15 cellular contexts compared by ENCODE assay signal in the genomic region with DNA sequence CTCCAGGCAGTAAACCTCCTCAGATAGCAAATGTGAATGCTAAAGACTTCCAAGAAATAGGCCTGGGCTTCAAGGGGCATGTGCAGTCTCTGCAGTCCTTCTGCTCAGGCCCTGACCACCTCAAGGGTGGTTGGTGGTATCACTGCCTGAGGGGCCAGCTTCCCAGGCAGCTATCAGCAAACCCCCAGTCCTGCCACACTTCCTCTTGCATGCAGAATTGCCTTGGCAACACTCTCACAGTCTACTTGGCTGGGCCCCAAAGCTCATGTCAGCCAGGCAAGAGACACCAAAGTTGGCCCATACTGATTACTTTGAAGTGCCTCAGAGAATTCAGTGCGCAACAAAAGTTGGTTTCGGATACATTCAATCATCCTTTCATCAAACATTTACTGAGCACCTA. TPM values are rescaled to one million over a fixed set of nuclear protein-coding genes. Genes with fewer than 3 reads are reported as not detected.
DNase-seq lines count a peak whose midpoint lies in the region; ATAC-seq, FAIRE-seq and TF ChIP-seq lines count a peak whose summit lies in the region.
"Had no signal": no experiment of that assay in that cellular context is flagged by ENCODE, and none has a peak within 500 bp of the region (broad histone marks: within the 10 kb centered on the region; RNA-seq: fewer than 3 reads in every experiment).

No MANE protein-coding gene starts in this region.

- H3K27ac ChIP-seq in GM12878 (ENCODE audit: control insufficient read depth, insufficient read depth) (no peak overlapping the region), pancreas (no peak overlapping the region)
- H3K27ac ChIP-seq: ascending aorta had no signal

- TF ChIP-seq RAD21 in GM12878 (IDR thresholded peaks at IDR 0.05; ENCODE audit: insufficient read depth, low read depth, low read length), result no peak

- peak overlapping the region; percentile 36 for H3K4me2 ChIP-seq in GM12878 (ENCODE audit: control insufficient read depth, insufficient read depth)

- H3K36me3 ChIP-seq in GM12878 (ENCODE audit: control insufficient read depth in 2 of 2, insufficient read depth in 2 of 2, low read length in 1 of 2), result no peaks in the 10 kb centered on the region
- no peaks in the 10 kb centered on the region for H3K36me3 ChIP-seq in pancreas
- H3K36me3 ChIP-seq: ascending aorta had no signal

- RAD21 ChIA-PET in GM12878 (lab: Charles Lee; ENCODE audit: unreplicated experiment), result no interaction called here

- no peak overlapping the region for H3K9ac ChIP-seq in GM12878 (ENCODE audit: control insufficient read depth, insufficient read depth, low read length)

- peak; percentile 26 for DNase-seq in SKM-1 treated with dmso at 0.1 percent for 144 hours (lab: John Stamatoyannopoulos, UW; ENCODE audit: unreplicated experiment)
- no peak for DNase-seq in SKM-1 (lab: John Stamatoyannopoulos, UW; ENCODE audit: unreplicated experiment)
- DNase-seq in NB4 (ENCODE audit: low read depth), result peak; percentile 40
- DNase-seq in GM12878 (ENCODE audit: low read depth, low spot score), result no peak
- peak; percentile 29 for DNase-seq in pulmonary artery endothelial cell (ENCODE audit: low read depth, low spot score)
- no peak for DNase-seq in HCEC 1CT
- DNase-seq in pancreas, result no peak
- DNase-seq in AG08395 (ENCODE audit: low spot score), result no peak
- DNase-seq: activated CD4-positive, alpha-beta T cell treated with anti-CD3 and anti-CD28 coated beads, Interleukin-2, amount 50 U/mL, for 4 hours; T-helper 2 cell had no signal

- CTCF ChIA-PET in GM12878 (lab: Yijun Ruan, JAX), result interaction anchor here (1.0 to 2.2 kb wide), 8 partner anchors 37 to 325 kb away, joined by 3 to 5 read pairs (median 3); partner anchors contain the start of gene TMEM106C

- no peak for TF ChIP-seq EP300 in GM12878 (IDR thresholded peaks at IDR 0.05; ENCODE audit: borderline replicate concordance in 1 of 2, control insufficient read depth in 1 of 2, low read depth in 2 of 2, low read length in 2 of 2)

- in situ Hi-C loops in GM12878 (cut with MboI), result loop anchor here (5.0 kb wide), 1 partner anchor 194 kb away; no protein-coding TSS in a partner anchor

- H3K9me3 ChIP-seq in GM12878 (replicated peaks; ENCODE audit: control insufficient read depth, insufficient read depth, low read length) (no peaks in the 10 kb centered on the region), pancreas (no peaks in the 10 kb centered on the region)
- H3K9me3 ChIP-seq: ascending aorta had no signal

- SMC1A ChIA-PET in GM12878 (lab: Charles Lee; ENCODE audit: uncharacterized antibody, unreplicated experiment), result interaction anchor here (0.7 to 2.6 kb wide), 8 partner anchors 9 to 208 kb away, joined by 3 to 6 read pairs (median 3); partner anchors contain the start of gene SENP1

- POLR2A ChIA-PET in GM12878 (lab: Charles Lee), result interaction anchor here (0.7 kb wide), 1 partner anchor 55 kb away, joined by 3 read pairs; no protein-coding TSS in a partner anchor

- peaks cover 11% of the 10 kb centered on the region for H3K4me1 ChIP-seq in GM12878 (ENCODE audit: control insufficient read depth, insufficient read depth, low read length)
- peaks cover 0 to 7% (median 6%) of the 10 kb centered on the region in 3 donors for H3K4me1 ChIP-seq in pancreas

- peaks cover 15% of the 10 kb centered on the region for H3K79me2 ChIP-seq in GM12878 (ENCODE audit: control insufficient read depth, insufficient read depth, low read length)

- no peak for FAIRE-seq in GM12878 (lab: Jason Lieb, UNC)
- FAIRE-seq in pancreas (lab: Jason Lieb, UNC), result no peak
- FAIRE-seq: H1 had no signal

- intact Hi-C loops in GM12878 (cut with micrococcal nuclease; ENCODE audit: unreplicated experiment), result no loop called here
- intact Hi-C loops in pancreas (cut with DNase I), result loop anchor here in 1 of 3 donors (10.0 kb wide), 1 partner anchor 206 kb away; no protein-coding TSS in a partner anchor

- TF ChIP-seq CTCF in NB4 (IDR thresholded peaks at IDR 0.05; ENCODE audit: low read depth, low read length) (no peak), GM12878 (IDR thresholded peaks at IDR 0.05 in 2 of 3, conservative IDR thresholded peaks at IDR 0.05 in 1 of 3; ENCODE audit: control insufficient read depth in 2 of 3, extremely low read depth in 1 of 3, insufficient read depth in 1 of 3, low read depth in 3 of 3, low read length in 3 of 3) (no peak), pancreas (IDR thresholded peaks at IDR 0.05) (no peak)

- H2AFZ ChIP-seq in GM12878 (ENCODE audit: control insufficient read depth, low read depth, low read length), result peak overlapping the region; percentile 45; the same call in 1 of the 2 replicates

- BruUV-seq in GM12878 (replicated peaks; lab: Mats Ljungman, UMichigan), result no TSS peak

- no peaks in the 10 kb centered on the region for H3K27me3 ChIP-seq in GM12878 (replicated peaks in 1 of 2; ENCODE audit: control insufficient read depth in 2 of 2, insufficient read depth in 2 of 2, low read length in 1 of 2)
- H3K27me3 ChIP-seq in pancreas, result no peaks in the 10 kb centered on the region
- H3K27me3 ChIP-seq: ascending aorta had no signal

- no peak overlapping the region for H3K4me3 ChIP-seq in NB4 (ENCODE audit: low read depth, low read length)
- H3K4me3 ChIP-seq in GM12878, result no peak overlapping the region
- H3K4me3 ChIP-seq in pancreas, result no peak overlapping the region
- H3K4me3 ChIP-seq: ascending aorta, dorsolateral prefrontal cortex had no signal

- no peak for ATAC-seq in GM12878
- ATAC-seq in pancreas, result no peak

- H4K20me1 ChIP-seq in GM12878 (ENCODE audit: control insufficient read depth, insufficient read depth), result no peaks in the 10 kb centered on the region

- 95% methylated on average over 2 of the region's 2 CpGs for WGBS in GM12878 (ENCODE audit: insufficient coverage, insufficient replicate concordance, low lambda C conversion rate, missing lambda C conversion rate)
- WGBS in pancreas, 2 donors, result 71 to 72% methylated on average over 2 of the region's 2 CpGs

- TF ChIP-seq POLR2A in NB4 (IDR thresholded peaks at IDR 0.05; ENCODE audit: extremely low read depth, insufficient read length) (no peak), GM12878 (IDR thresholded peaks at IDR 0.05; ENCODE audit: low read depth, low read length) (no peak)

RNA-seq across cellular contexts. Expression of gene ASB8, which starts 3.5 kb away (rescaled TPM):
- 40.2 and 42.5 TPM in 2 replicates for total RNA-seq in GM12878 (2013; cell fraction: nucleolus; rRNA removed)
- total RNA-seq in GM12878 (2014; rRNA removed), result 28.8 and 38.5 TPM in 2 replicates
- total RNA-seq in GM12878 (2014; rRNA removed; fragmentation: Illumina TruSeq; extraction: Trizol), result 22.8 and 23.7 TPM in 2 replicates
- total RNA-seq in GM12878 (2021), result 28.7 and 29.3 TPM in 2 replicates
- 24.7 TPM for polyA plus RNA-seq in GM12878 (2011; ENCODE audit: low read depth)
- polyA plus RNA-seq in GM12878 (2011; rRNA removed), result 45.5 and 48.0 TPM in 2 replicates
- polyA plus RNA-seq in GM12878 (2011; cell fraction: cytosol; rRNA removed), result 39.1 and 42.8 TPM in 2 replicates
- 15.0 and 16.0 TPM in 2 replicates for polyA plus RNA-seq in GM12878 (2011; cell fraction: nucleus; rRNA removed)
- polyA plus RNA-seq in GM12878 (2012), result 24.1 and 25.9 TPM in 2 replicates
- polyA plus RNA-seq in GM12878 (2014; fragmentation: Illumina TruSeq; extraction: Trizol), result 28.1 and 29.2 TPM in 2 replicates
- 10 to 100 TPM; 28.3 to 30.3 TPM for polyA plus RNA-seq in GM12878 (2014; fragmentation: Nextera tagmentation; extraction: Ambion mirVana)
- 21.2 and 25.1 TPM in 2 replicates for polyA plus RNA-seq in GM12878 (2014; rRNA removed)
- polyA plus RNA-seq in GM12878 (2016; fragmentation: Nextera tagmentation; extraction: Ambion mirVana), result 10 to 100 TPM; 30.2 to 32.4 TPM
- 31.9 and 38.9 TPM in 2 replicates for polyA minus RNA-seq in GM12878 (2011; rRNA and poly(A)+ RNA removed)
- polyA minus RNA-seq in GM12878 (2011; cell fraction: cytosol; rRNA and poly(A)+ RNA removed), result 16.3 and 22.4 TPM in 2 replicates
- polyA minus RNA-seq in GM12878 (2011; cell fraction: nucleus; rRNA and poly(A)+ RNA removed), result 14.0 and 21.0 TPM in 2 replicates
- total RNA-seq in pulmonary artery endothelial cell, result 13.1 and 19.3 TPM in 2 replicates
- 10 to 100 TPM; 17.6 to 27.6 (median 20.7) TPM for total RNA-seq in pancreas
- 10 to 100 TPM in 1 of 2 donors, 1 to 10 TPM in 1; 8.1 to 17.0 TPM for polyA plus RNA-seq in pancreas

RNA-seq across cellular contexts. Expression of gene CCDC184, which starts 22.6 kb away (rescaled TPM):
- total RNA-seq in GM12878 (2013; cell fraction: nucleolus; rRNA removed), result not detected in 2 replicates
- total RNA-seq in GM12878 (2014; rRNA removed) (not detected in 2 replicates), GM12878 (2014; rRNA removed; fragmentation: Illumina TruSeq; extraction: Trizol) (not detected in 2 replicates), GM12878 (2021) (not detected in 2 replicates), pulmonary artery endothelial cell (0.07 and 0.14 TPM in 2 replicates), pancreas (under 1 TPM; 0.16 to 0.76 (median 0.34) TPM)
- polyA plus RNA-seq in GM12878 (2011; ENCODE audit: low read depth), result not detected
- polyA plus RNA-seq in GM12878 (2011; rRNA removed) (not detected in 2 replicates), GM12878 (2014; fragmentation: Illumina TruSeq; extraction: Trizol) (not detected in 2 replicates), GM12878 (2014; fragmentation: Nextera tagmentation; extraction: Ambion mirVana) (not detected), GM12878 (2014; rRNA removed) (not detected in 2 replicates), GM12878 (2016; fragmentation: Nextera tagmentation; extraction: Ambion mirVana) (not detected), pancreas (1 to 10 TPM in 1 of 2 donors, under 1 TPM in 1; 0.61 to 3.1 TPM)
- 0.01 TPM in 1 of 2 replicates, not detected in the other for polyA plus RNA-seq in GM12878 (2011; cell fraction: cytosol; rRNA removed)
- polyA plus RNA-seq in GM12878 (2011; cell fraction: nucleus; rRNA removed), result not detected in 2 replicates
- polyA plus RNA-seq in GM12878 (2012), result not detected in 2 replicates
- polyA minus RNA-seq in GM12878 (2011; rRNA and poly(A)+ RNA removed), result not detected in 2 replicates
- not detected in 2 replicates for polyA minus RNA-seq in GM12878 (2011; cell fraction: cytosol; rRNA and poly(A)+ RNA removed)
- polyA minus RNA-seq in GM12878 (2011; cell fraction: nucleus; rRNA and poly(A)+ RNA removed), result not detected in 2 replicates
- total RNA-seq: OCI-LY7 had no signal

RNA-seq across cellular contexts. Expression of gene PFKM, which starts 41.6 kb away (rescaled TPM):
- total RNA-seq in GM12878 (2013; cell fraction: nucleolus; rRNA removed), result 107 and 125 TPM in 2 replicates
- total RNA-seq in GM12878 (2014; rRNA removed) (59.6 and 62.8 TPM in 2 replicates), GM12878 (2014; rRNA removed; fragmentation: Illumina TruSeq; extraction: Trizol) (55.4 and 56.6 TPM in 2 replicates), GM12878 (2021) (77.5 and 80.0 TPM in 2 replicates), pulmonary artery endothelial cell (95.1 and 143 TPM in 2 replicates), pancreas (10 to 100 TPM in 4 of 6 donors, 1 to 10 TPM in 2; 7.0 to 23.1 (median 11.3) TPM)
- polyA plus RNA-seq in GM12878 (2011; ENCODE audit: low read depth), result 56.2 TPM
- polyA plus RNA-seq in GM12878 (2011; rRNA removed) (52.7 and 65.0 TPM in 2 replicates), GM12878 (2014; fragmentation: Illumina TruSeq; extraction: Trizol) (54.1 and 57.9 TPM in 2 replicates), GM12878 (2014; fragmentation: Nextera tagmentation; extraction: Ambion mirVana) (10 to 100 TPM; 27.6 to 39.0 TPM), GM12878 (2014; rRNA removed) (55.3 and 58.6 TPM in 2 replicates), GM12878 (2016; fragmentation: Nextera tagmentation; extraction: Ambion mirVana) (10 to 100 TPM; 54.5 to 56.2 TPM), pancreas (10 to 100 TPM in 1 of 2 donors, 1 to 10 TPM in 1; 9.9 to 27.5 TPM)
- 53.4 and 56.3 TPM in 2 replicates for polyA plus RNA-seq in GM12878 (2011; cell fraction: cytosol; rRNA removed)
- 137 and 152 TPM in 2 replicates for polyA plus RNA-seq in GM12878 (2011; cell fraction: nucleus; rRNA removed)
- 58.5 and 59.1 TPM in 2 replicates for polyA plus RNA-seq in GM12878 (2012)
- 74.3 and 86.8 TPM in 2 replicates for polyA minus RNA-seq in GM12878 (2011; rRNA and poly(A)+ RNA removed)
- 20.0 and 20.2 TPM in 2 replicates for polyA minus RNA-seq in GM12878 (2011; cell fraction: cytosol; rRNA and poly(A)+ RNA removed)
- 44.1 and 51.7 TPM in 2 replicates for polyA minus RNA-seq in GM12878 (2011; cell fraction: nucleus; rRNA and poly(A)+ RNA removed)

RNA-seq across cellular contexts. Expression of gene OR10AD1, which starts 42.3 kb away (rescaled TPM):
- not detected in 2 replicates for total RNA-seq in GM12878 (2013; cell fraction: nucleolus; rRNA removed)
- not detected in 2 replicates for total RNA-seq in GM12878 (2014; rRNA removed)
- not detected in 2 replicates for total RNA-seq in GM12878 (2014; rRNA removed; fragmentation: Illumina TruSeq; extraction: Trizol)
- not detected in 2 replicates for total RNA-seq in GM12878 (2021)
- polyA plus RNA-seq in GM12878 (2011; ENCODE audit: low read depth), result not detected
- not detected in 2 replicates for polyA plus RNA-seq in GM12878 (2011; rRNA removed)
- polyA plus RNA-seq in GM12878 (2011; cell fraction: cytosol; rRNA removed), result not detected in 2 replicates
- not detected in 2 replicates for polyA plus RNA-seq in GM12878 (2011; cell fraction: nucleus; rRNA removed)
- 0.14 TPM in 1 of 2 replicates, not detected in the other for polyA plus RNA-seq in GM12878 (2012)
- not detected in 2 replicates for polyA plus RNA-seq in GM12878 (2014; fragmentation: Illumina TruSeq; extraction: Trizol)
- polyA plus RNA-seq in GM12878 (2014; fragmentation: Nextera tagmentation; extraction: Ambion mirVana), result under 1 TPM in 1 of 2 experiments, not detected in 1; 0.04 TPM
- polyA plus RNA-seq in GM12878 (2014; rRNA removed), result not detected in 2 replicates
- under 1 TPM in 1 of 2 experiments, not detected in 1; 0.12 TPM for polyA plus RNA-seq in GM12878 (2016; fragmentation: Nextera tagmentation; extraction: Ambion mirVana)
- not detected in 2 replicates for polyA minus RNA-seq in GM12878 (2011; rRNA and poly(A)+ RNA removed)
- not detected in 2 replicates for polyA minus RNA-seq in GM12878 (2011; cell fraction: cytosol; rRNA and poly(A)+ RNA removed)
- not detected in 2 replicates for polyA minus RNA-seq in GM12878 (2011; cell fraction: nucleus; rRNA and poly(A)+ RNA removed)
- total RNA-seq in pulmonary artery endothelial cell, result not detected in 2 replicates
- total RNA-seq in pancreas, result not detected
- polyA plus RNA-seq in pancreas, result not detected
- total RNA-seq: ascending aorta, dorsolateral prefrontal cortex, H1, M059J, OCI-LY7 had no signal
- polyA plus RNA-seq: H1 had no signal

RNA-seq across cellular contexts. Expression of gene SENP1, which starts 54.9 kb away (rescaled TPM):
- total RNA-seq in GM12878 (2013; cell fraction: nucleolus; rRNA removed), result 79.4 and 95.8 TPM in 2 replicates
- 30.0 and 35.9 TPM in 2 replicates for total RNA-seq in GM12878 (2014; rRNA removed)
- total RNA-seq in GM12878 (2014; rRNA removed; fragmentation: Illumina TruSeq; extraction: Trizol), result 36.1 and 41.1 TPM in 2 replicates
- 28.2 and 29.4 TPM in 2 replicates for total RNA-seq in GM12878 (2021)
- 5.3 TPM for polyA plus RNA-seq in GM12878 (2011; ENCODE audit: low read depth)
- polyA plus RNA-seq in GM12878 (2011; rRNA removed), result 52.4 and 54.4 TPM in 2 replicates
- polyA plus RNA-seq in GM12878 (2011; cell fraction: cytosol; rRNA removed), result 20.8 and 25.5 TPM in 2 replicates
- 17.9 and 23.1 TPM in 2 replicates for polyA plus RNA-seq in GM12878 (2011; cell fraction: nucleus; rRNA removed)
- 9.5 and 9.9 TPM in 2 replicates for polyA plus RNA-seq in GM12878 (2012)
- 34.8 and 39.8 TPM in 2 replicates for polyA plus RNA-seq in GM12878 (2014; fragmentation: Illumina TruSeq; extraction: Trizol)
- polyA plus RNA-seq in GM12878 (2014; fragmentation: Nextera tagmentation; extraction: Ambion mirVana), result 10 to 100 TPM in 1 of 2 experiments, 1 to 10 TPM in 1; 8.1 to 12.5 TPM
- polyA plus RNA-seq in GM12878 (2014; rRNA removed), result 17.3 and 21.2 TPM in 2 replicates
- polyA plus RNA-seq in GM12878 (2016; fragmentation: Nextera tagmentation; extraction: Ambion mirVana), result 10 to 100 TPM; 21.4 to 23.9 TPM
- polyA minus RNA-seq in GM12878 (2011; rRNA and poly(A)+ RNA removed), result 48.7 and 65.6 TPM in 2 replicates
- polyA minus RNA-seq in GM12878 (2011; cell fraction: cytosol; rRNA and poly(A)+ RNA removed), result 14.8 and 20.3 TPM in 2 replicates
- polyA minus RNA-seq in GM12878 (2011; cell fraction: nucleus; rRNA and poly(A)+ RNA removed), result 26.7 and 42.0 TPM in 2 replicates
- 12.6 and 14.0 TPM in 2 replicates for total RNA-seq in pulmonary artery endothelial cell
- 1 to 10 TPM; 6.8 to 8.9 (median 7.4) TPM for total RNA-seq in pancreas
- polyA plus RNA-seq in pancreas, result 1 to 10 TPM; 1.9 to 3.4 TPM

Comparison
In these comparisons a context has a peak if more than half of its experiments do, and no peak if none do; other contexts are left out.
1. DNase-seq: peak in SKM-1 treated with dmso at 0.1 percent for 144 hours (single experiment), NB4 (single experiment) and pulmonary artery endothelial cell (single experiment); none in SKM-1 (single experiment), GM12878 (single experiment), HCEC 1CT (single experiment), pancreas (0 of 6) and AG08395 (single experiment).